In the genomic region with DNA sequence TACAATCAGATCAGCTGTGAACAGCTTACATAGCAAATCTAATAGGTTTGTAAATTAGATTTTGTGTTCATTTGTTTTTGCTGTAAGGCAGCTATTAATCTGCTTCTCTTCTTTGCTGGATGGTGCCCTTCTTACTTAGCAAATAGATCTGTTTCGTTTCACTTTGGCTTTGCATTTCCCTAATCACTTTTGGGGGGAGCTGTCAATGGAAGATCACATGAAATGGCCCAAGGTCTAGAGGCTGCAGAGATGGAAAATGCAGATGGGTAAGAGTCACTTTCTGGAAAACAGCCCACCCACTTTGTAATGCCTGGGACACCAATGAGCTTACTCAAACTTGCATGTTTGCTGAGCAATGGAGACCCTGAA, we compare ENCODE assay signal across 21 cellular contexts. TPM values are rescaled to one million over a fixed set of nuclear protein-coding genes. Genes with fewer than 3 reads are reported as not detected.
"Had no signal": no experiment of that assay in that cellular context is flagged by ENCODE, and none has a peak within 500 bp of the region (broad histone marks: within the 10 kb centered on the region; RNA-seq: fewer than 3 reads in every experiment).

No MANE protein-coding gene starts in this region.

- H3K4me3 ChIP-seq: esophagus muscularis mucosa, spleen, testis, upper lobe of left lung had no signal

- H2AFZ ChIP-seq: parathyroid adenoma had no signal

- ATAC-seq: activated naive CD8-positive, alpha-beta T cell treated with anti-CD3 and anti-CD28 coated beads, Interleukin-2, amount 50 U/mL, for 24 hours; activated T-cell treated with anti-CD3 and anti-CD28 coated beads, Interleukin-2, amount 50 U/mL, for 4 hours; natural killer cell treated with Interleukin-12 subunit alpha and Interleukin-12 subunit beta and Interleukin-15 and Interleukin-18, amount 100 ng/mL, for 72 hours; sciatic nerve; stimulated activated memory B cell treated with anti-CD40 and anti-IgM and Interleukin-4, amounts not matched to agents 10 μg/mL and 1 μg/mL and 100 μg/mL, for 72 hours; T-helper 17 cell had no signal

- H3K27ac Mint-ChIP-seq: activated naive CD4-positive, alpha-beta T cell treated with anti-CD3 and anti-CD28 coated beads, Interleukin-2, amount 10 ng/mL, durations not matched to agents 7 days and 5 days; activated naive CD8-positive, alpha-beta T cell treated with anti-CD3 and anti-CD28 coated beads, Interleukin-2, amount 50 U/mL, for 24 hours; dendritic cell treated with granulocyte-macrophage colony-stimulating factor and Interleukin-4, amounts not matched to agents 40 ng/mL and 50 ng/mL, for 4 days; natural killer cell treated with Interleukin-12 subunit alpha and Interleukin-12 subunit beta and Interleukin-15 and Interleukin-18, amount 100 ng/mL, for 72 hours; stimulated activated memory B cell treated with anti-CD40 and anti-IgM and Interleukin-4, amounts not matched to agents 10 μg/mL and 1 μg/mL and 100 μg/mL, for 72 hours; T-helper 17 cell had no signal

- H3K9me3 Mint-ChIP-seq: activated naive CD4-positive, alpha-beta T cell treated with anti-CD3 and anti-CD28 coated beads, Interleukin-2, amount 10 ng/mL, durations not matched to agents 7 days and 5 days; activated naive CD8-positive, alpha-beta T cell treated with anti-CD3 and anti-CD28 coated beads, Interleukin-2, amount 50 U/mL, for 24 hours; activated T-cell treated with anti-CD3 and anti-CD28 coated beads, Interleukin-2, amount 50 U/mL, for 4 hours; dendritic cell treated with granulocyte-macrophage colony-stimulating factor and Interleukin-4, amounts not matched to agents 40 ng/mL and 50 ng/mL, for 4 days; natural killer cell treated with Interleukin-12 subunit alpha and Interleukin-12 subunit beta and Interleukin-15 and Interleukin-18, amount 100 ng/mL, for 72 hours; stimulated activated memory B cell treated with anti-CD40 and anti-IgM and Interleukin-4, amounts not matched to agents 10 μg/mL and 1 μg/mL and 100 μg/mL, for 72 hours had no signal

- H3K4me1 ChIP-seq: esophagus muscularis mucosa, parathyroid adenoma, spleen, testis, upper lobe of left lung had no signal

- H3K36me3 ChIP-seq: esophagus muscularis mucosa, neutrophil, spleen, upper lobe of left lung had no signal

- H3K79me2 ChIP-seq: parathyroid adenoma had no signal

- H3K4me3 Mint-ChIP-seq: activated naive CD4-positive, alpha-beta T cell treated with anti-CD3 and anti-CD28 coated beads, Interleukin-2, amount 10 ng/mL, durations not matched to agents 7 days and 5 days; activated naive CD8-positive, alpha-beta T cell treated with anti-CD3 and anti-CD28 coated beads, Interleukin-2, amount 50 U/mL, for 24 hours; activated T-cell treated with anti-CD3 and anti-CD28 coated beads, Interleukin-2, amount 50 U/mL, for 4 hours; dendritic cell treated with granulocyte-macrophage colony-stimulating factor and Interleukin-4, amounts not matched to agents 40 ng/mL and 50 ng/mL, for 4 days; natural killer cell treated with Interleukin-12 subunit alpha and Interleukin-12 subunit beta and Interleukin-15 and Interleukin-18, amount 100 ng/mL, for 72 hours; stimulated activated memory B cell treated with anti-CD40 and anti-IgM and Interleukin-4, amounts not matched to agents 10 μg/mL and 1 μg/mL and 100 μg/mL, for 72 hours; T-helper 17 cell had no signal

- H3K27me3 ChIP-seq: testis, upper lobe of left lung had no signal

- H3K4me1 Mint-ChIP-seq: activated naive CD4-positive, alpha-beta T cell treated with anti-CD3 and anti-CD28 coated beads, Interleukin-2, amount 10 ng/mL, durations not matched to agents 7 days and 5 days; activated naive CD8-positive, alpha-beta T cell treated with anti-CD3 and anti-CD28 coated beads, Interleukin-2, amount 50 U/mL, for 24 hours; stimulated activated memory B cell treated with anti-CD40 and anti-IgM and Interleukin-4, amounts not matched to agents 10 μg/mL and 1 μg/mL and 100 μg/mL, for 72 hours; T-helper 17 cell had no signal

- H3K9ac ChIP-seq: parathyroid adenoma had no signal

- H3K27ac ChIP-seq: esophagus muscularis mucosa, neutrophil, parathyroid adenoma, spleen, testis, upper lobe of left lung, VCaP had no signal

- H3K36me3 Mint-ChIP-seq: activated naive CD4-positive, alpha-beta T cell treated with anti-CD3 and anti-CD28 coated beads, Interleukin-2, amount 10 ng/mL, durations not matched to agents 7 days and 5 days; natural killer cell treated with Interleukin-12 subunit alpha and Interleukin-12 subunit beta and Interleukin-15 and Interleukin-18, amount 100 ng/mL, for 72 hours; stimulated activated memory B cell treated with anti-CD40 and anti-IgM and Interleukin-4, amounts not matched to agents 10 μg/mL and 1 μg/mL and 100 μg/mL, for 72 hours had no signal

- H3K9me3 ChIP-seq: esophagus muscularis mucosa, neutrophil, spleen, testis, upper lobe of left lung had no signal

- DNase-seq: activated CD4-positive, alpha-beta T cell treated with anti-CD3 and anti-CD28 coated beads, Interleukin-2, amount 50 U/mL, for 1 hour; activated CD4-positive, CD25-positive, alpha-beta regulatory T cell treated with anti-CD3 and anti-CD28 coated beads, Interleukin-2, amount 50 U/mL, for 72 hours; activated CD8-positive, alpha-beta memory T cell treated with anti-CD3 and anti-CD28 coated beads, Interleukin-2, amount 50 U/mL, for 4 hours; activated naive CD4-positive, alpha-beta T cell treated with anti-CD3 and anti-CD28 coated beads, Interleukin-2, amount 10 ng/mL, durations not matched to agents 7 days and 5 days; activated naive CD8-positive, alpha-beta T cell treated with anti-CD3 and anti-CD28 coated beads, Interleukin-2, amount 50 U/mL, for 24 hours; activated T-cell treated with anti-CD3 and anti-CD28 coated beads, Interleukin-2, amount 50 U/mL, for 4 hours; effector CD8-positive, alpha-beta T cell; spleen; stimulated activated CD4-positive, alpha-beta T cell treated with anti-CD3 and anti-CD28 coated beads, Interleukin-4, amount 100 ng/mL, for 4 hours; T-helper 17 cell; testis; upper lobe of left lung had no signal

RNA-seq across cellular contexts. Expression of a gene that starts 36.4 kb away (rescaled TPM):
- total RNA-seq: activated T-cell treated with anti-CD3 and anti-CD28 coated beads, Interleukin-2, amount 50 U/mL, for 4 hours; mesenteric fat pad; natural killer cell treated with Interleukin-12 subunit alpha and Interleukin-12 subunit beta and Interleukin-15 and Interleukin-18, amount 100 ng/mL, for 72 hours; sciatic nerve; spleen; T-helper 17 cell had no signal
- polyA plus RNA-seq: spleen had no signal
